In genomic region chr12:53219956-53220856, GRCh38 we compare ENCODE assay signal across 8 cellular contexts. TPM values are rescaled to one million over a fixed set of nuclear protein-coding genes. Genes with fewer than 3 reads are reported as not detected.
DNase-seq lines count a peak whose midpoint lies in the region; ATAC-seq and TF ChIP-seq lines count a peak whose summit lies in the region.

No MANE protein-coding gene starts in this region.

- intact Hi-C loops in adrenal gland (cut with DNase I), result loop anchor here in 1 of 2 donors (10.0 kb wide), 2 partner anchors 65 to 205 kb away; partner anchors contain the start of gene AMHR2
- intact Hi-C loops in left ventricle myocardium superior (cut with micrococcal nuclease), result loop anchor here (5.0 kb wide), 1 partner anchor 32 kb away; a partner anchor contains a TSS

- H3K4me3 ChIP-seq in adrenal gland, result peak overlapping the region; percentile 22 to 91 (median 69)

- ATAC-seq in GM19455 (IDR thresholded peaks at IDR 0.05; ENCODE audit: unreplicated experiment) (peak; percentile 41), left ventricle myocardium superior (peak; percentile 43)

- peak; percentile 14 to 15 for TF ChIP-seq POLR2A in adrenal gland (IDR thresholded peaks at IDR 0.05)

- peak; percentile 78 for DNase-seq in HT-29 (ENCODE audit: low spot score)
- DNase-seq in T follicular helper cell (ENCODE audit: low read depth), result peak; percentile 72
- DNase-seq in adrenal gland, result peak in 6 of 7 donors; percentile 58 to 85 (median 76)
- DNase-seq in left ventricle myocardium superior, result peak; percentile 87
- DNase-seq in putamen (ENCODE audit: low spot score), result peak; percentile 79
- no peak for DNase-seq in mesenteric fat pad (ENCODE audit: low spot score)

- H3K4me1 ChIP-seq in adrenal gland (replicated peaks in 1 of 2), result peaks cover 34 to 58% of the 10 kb centered on the region in 2 donors

- 0 to 1% (median 1%) methylated on average over 23 to 55 of the region's 57 CpGs for WGBS in adrenal gland, 4 donors

- H3K27me3 ChIP-seq in adrenal gland, result no peaks in the 10 kb centered on the region

- no peaks in the 10 kb centered on the region for H3K9me3 ChIP-seq in adrenal gland (replicated peaks in 1 of 3)

- H3K27ac ChIP-seq in C4-2B (peak overlapping the region; percentile 91), adrenal gland (peak overlapping the region; percentile 41 to 99 (median 97))

- no peaks in the 10 kb centered on the region for H3K36me3 ChIP-seq in adrenal gland (replicated peaks in 1 of 2)

- TF ChIP-seq CTCF in C4-2B (conservative IDR thresholded peaks at IDR 0.05) (no peak), adrenal gland (IDR thresholded peaks at IDR 0.05) (no peak)

RNA-seq across cellular contexts. Expression of gene RARG, which starts 11.8 kb away (rescaled TPM):
- total RNA-seq in HT-29 (2014; rRNA removed; shearing (Covaris generic)), result 89.7 and 92.5 TPM in 2 replicates
- total RNA-seq in adrenal gland (10 to 100 TPM; 15.8 to 36.4 (median 24.8) TPM), left ventricle myocardium superior (16.9 TPM), mesenteric fat pad (18.0 TPM)
- polyA plus RNA-seq in adrenal gland, result 10 to 100 TPM in 2 of 3 donors, 1 to 10 TPM in 1; 9.2 to 36.2 (median 25.8) TPM

RNA-seq across cellular contexts. Expression of gene ITGB7, which starts 13.2 kb away (rescaled TPM):
- 8.1 and 11.4 TPM in 2 replicates for total RNA-seq in HT-29 (2014; rRNA removed; shearing (Covaris generic))
- total RNA-seq in adrenal gland, result 1 to 10 TPM; 1.2 to 7.4 (median 4.0) TPM
- 1 to 10 TPM in 2 of 3 donors, under 1 TPM in 1; 0.95 to 4.0 (median 3.5) TPM for polyA plus RNA-seq in adrenal gland
- total RNA-seq in left ventricle myocardium superior, result 1.3 TPM
- 2.3 TPM for total RNA-seq in mesenteric fat pad

RNA-seq across cellular contexts. Expression of gene CSAD, which starts 39.5 kb away (rescaled TPM):
- total RNA-seq in HT-29 (2014; rRNA removed; shearing (Covaris generic)), result 14.7 and 16.3 TPM in 2 replicates
- total RNA-seq in adrenal gland, result 10 to 100 TPM in 6 of 8 donors, 1 to 10 TPM in 2; 2.3 to 43.4 (median 19.8) TPM
- polyA plus RNA-seq in adrenal gland, result 100 to 1,000 TPM in 2 of 3 donors, 10 to 100 TPM in 1; 10.9 to 140 (median 100) TPM
- 9.6 TPM for total RNA-seq in left ventricle myocardium superior
- total RNA-seq in mesenteric fat pad, result 296 TPM

RNA-seq across cellular contexts. Expression of gene ZNF740, which starts 39.7 kb away (rescaled TPM):
- total RNA-seq in HT-29 (2014; rRNA removed; shearing (Covaris generic)), result 8.1 and 8.8 TPM in 2 replicates
- total RNA-seq in adrenal gland, result 10 to 100 TPM in 7 of 8 donors, 1 to 10 TPM in 1; 8.8 to 61.0 (median 18.6) TPM
- polyA plus RNA-seq in adrenal gland, result 10 to 100 TPM in 2 of 3 donors, 1 to 10 TPM in 1; 6.6 to 11.3 (median 11.3) TPM
- 31.6 TPM for total RNA-seq in left ventricle myocardium superior
- total RNA-seq in mesenteric fat pad, result 39.7 TPM

RNA-seq across cellular contexts. Expression of gene ESPL1, which starts 47.9 kb away (rescaled TPM):
- 28.0 and 31.0 TPM in 2 replicates for total RNA-seq in HT-29 (2014; rRNA removed; shearing (Covaris generic))
- total RNA-seq in adrenal gland (1 to 10 TPM in 5 of 8 donors, under 1 TPM in 3; 0.69 to 4.1 (median 1.4) TPM), left ventricle myocardium superior (0.17 TPM), mesenteric fat pad (0.67 TPM)
- polyA plus RNA-seq in adrenal gland, result under 1 TPM; 0.56 to 0.81 (median 0.79) TPM
